ENCODE assay signal across 8 cellular contexts in genomic region chr2:27703638-27704341, GRCh38. TPM values are rescaled to one million over a fixed set of nuclear protein-coding genes. Genes with fewer than 3 reads are reported as not detected.
A peak's percentile ranks its signal among the peaks of the same experiment; 100 is the strongest.
DNase-seq lines count a peak whose midpoint lies in the region; ATAC-seq and TF ChIP-seq lines count a peak whose summit lies in the region.

No MANE protein-coding gene starts in this region.

- peak; percentile 77 for DNase-seq in HCEC 1CT
- DNase-seq in NCI-H345 treated with DMSO at 0.1 percent for 48 hours (lab: John Stamatoyannopoulos, UW; ENCODE audit: unreplicated experiment): peak; percentile 86
- peak; percentile 55 for DNase-seq in activated B cell treated with CpG ODN at 0.5 μM for 24 hours
- DNase-seq in cardiac fibroblast (ENCODE audit: low read depth in 2 of 2): peak; percentile 93 to 95
- peak; percentile 89 for DNase-seq in kidney tubule cell (ENCODE audit: low spot score)
- DNase-seq in stimulated activated CD4-positive, alpha-beta T cell treated with anti-CD3 and anti-CD28 coated beads, Interleukin-1b, Interleukin-23, amount 100 ng/mL, for 48 hours: peak; percentile 86

- POLR2A ChIA-PET in activated B cell treated with CpG ODN at 0.5 μM for 24 hours (lab: Charles Lee): interaction anchor here (0.6 to 0.8 kb wide), 3 partner anchors 9 to 332 kb away, joined by 3 to 8 read pairs (median 3); no protein-coding TSS in a partner anchor

- peaks cover 3% of the 10 kb centered on the region for H3K4me1 Mint-ChIP-seq in activated B cell treated with CpG ODN at 0.5 μM for 24 hours

- no peak overlapping the region for H3K27ac Mint-ChIP-seq in activated B cell treated with CpG ODN at 0.5 μM for 24 hours

- peak overlapping the region; percentile 22; the same call in 1 of the 2 replicates for H3K27ac ChIP-seq in C4-2B

- H3K4me3 Mint-ChIP-seq in activated B cell treated with CpG ODN at 0.5 μM for 24 hours: no peak overlapping the region

- H3K9me3 Mint-ChIP-seq in activated B cell treated with CpG ODN at 0.5 μM for 24 hours: no peaks in the 10 kb centered on the region

- CTCF ChIA-PET in activated B cell treated with CpG ODN at 0.5 μM for 24 hours (lab: Charles Lee): interaction anchor here (0.6 to 1.9 kb wide), 17 partner anchors 8 to 788 kb away, joined by 3 to 11 read pairs (median 4); no protein-coding TSS in a partner anchor

- no peaks in the 10 kb centered on the region for H3K36me3 Mint-ChIP-seq in activated B cell treated with CpG ODN at 0.5 μM for 24 hours (ENCODE audit: low read depth)

- H3K4me3 ChIP-seq in cardiac fibroblast (replicated peaks in 1 of 2; ENCODE audit: low read depth in 2 of 2, low read length in 2 of 2): no peak overlapping the region

- peaks cover 9% of the 10 kb centered on the region for H3K27me3 Mint-ChIP-seq in activated B cell treated with CpG ODN at 0.5 μM for 24 hours

- ATAC-seq in activated B cell treated with CpG ODN at 0.5 μM for 24 hours (ENCODE audit: low read depth) (peak; percentile 79), HG02840 (IDR thresholded peaks at IDR 0.05; ENCODE audit: low FRiP score, unreplicated experiment) (no peak)

- intact Hi-C loops in activated B cell treated with CpG ODN at 0.5 μM for 24 hours (cut with micrococcal nuclease): loop anchor here (1.0 to 10.0 kb wide), 5 partner anchors 531 to 1491 kb away; no protein-coding TSS in a partner anchor

- TF ChIP-seq CTCF in C4-2B (conservative IDR thresholded peaks at IDR 0.05) (peak; percentile 90), activated B cell treated with CpG ODN at 0.5 μM for 24 hours (IDR thresholded peaks at IDR 0.05) (peak; percentile 75), cardiac fibroblast (IDR thresholded peaks at IDR 0.05; ENCODE audit: low read depth, low read length) (peak; percentile 92)

RNA-seq across cellular contexts. Expression of gene SLC4A1AP, which starts 40.1 kb away (rescaled TPM):
- 21.4 and 22.0 TPM in 2 replicates for total RNA-seq in activated B cell treated with CpG ODN at 0.5 μM for 24 hours

RNA-seq across cellular contexts. Expression of gene SUPT7L, which starts 40.4 kb away (rescaled TPM):
- 28.1 and 30.9 TPM in 2 replicates for total RNA-seq in activated B cell treated with CpG ODN at 0.5 μM for 24 hours
